Comparison of ENCODE assay signal across 16 cellular contexts in the genomic region with DNA sequence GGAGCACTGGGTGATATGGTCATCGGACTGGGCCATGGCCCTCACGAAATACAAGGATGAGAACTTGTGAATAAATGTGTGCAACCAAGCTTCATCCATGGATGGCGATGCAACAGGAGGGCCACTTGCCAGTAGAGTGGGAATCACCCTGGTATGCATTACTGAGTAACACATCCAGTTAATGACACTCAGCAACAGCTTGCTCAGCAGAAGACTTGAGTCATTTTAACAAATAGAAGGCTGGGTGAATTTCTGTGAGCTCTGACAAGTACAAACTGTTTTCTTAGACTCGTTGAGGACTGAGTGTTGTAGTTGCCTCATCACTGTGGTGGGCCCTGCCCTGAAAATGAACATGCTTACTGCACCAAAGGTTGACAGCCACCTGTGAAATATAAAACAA.
DNase-seq lines count a peak whose midpoint lies in the region; ATAC-seq and TF ChIP-seq lines count a peak whose summit lies in the region.
"Had no signal": no experiment of that assay in that cellular context is flagged by ENCODE, and none has a peak within 500 bp of the region (broad histone marks: within the 10 kb centered on the region; RNA-seq: fewer than 3 reads in every experiment).

No MANE protein-coding gene starts in this region.

- no peaks in the 10 kb centered on the region for H3K27me3 ChIP-seq in left lung
- H3K27me3 ChIP-seq: SJCRH30 had no signal

- no peaks in the 10 kb centered on the region for H3K9me3 ChIP-seq in left lung
- H3K9me3 ChIP-seq: SJCRH30 had no signal

- H3K36me3 ChIP-seq in left lung: no peaks in the 10 kb centered on the region
- H3K36me3 ChIP-seq: SJCRH30 had no signal

- H3K36me3 Mint-ChIP-seq in chondrocyte (ENCODE audit: low read depth): no peaks in the 10 kb centered on the region
- no peaks in the 10 kb centered on the region for H3K36me3 Mint-ChIP-seq in nephron progenitor cell (ENCODE audit: low read depth)
- H3K36me3 Mint-ChIP-seq: activated naive CD8-positive, alpha-beta T cell treated with anti-CD3 and anti-CD28 coated beads for 36 hours had no signal

- H3K27ac Mint-ChIP-seq in chondrocyte (ENCODE audit: unreplicated experiment) (peak overlapping the region; percentile 42), nephron progenitor cell (no peak overlapping the region)
- H3K27ac Mint-ChIP-seq: activated naive CD8-positive, alpha-beta T cell treated with anti-CD3 and anti-CD28 coated beads for 36 hours; CD4-positive, alpha-beta T cell had no signal

- H3K27ac ChIP-seq in left lung: no peak overlapping the region
- H3K27ac ChIP-seq: coronary artery, SJCRH30 had no signal

- intact Hi-C loops in left lung (cut with DNase I): no loop called here

- no peak for TF ChIP-seq CTCF in AG10803 (conservative IDR thresholded peaks at IDR 0.05; ENCODE audit: low read length)
- no peak for TF ChIP-seq CTCF in chondrocyte (IDR thresholded peaks at IDR 0.05)
- no peak for TF ChIP-seq CTCF in left lung (IDR thresholded peaks at IDR 0.05)
- TF ChIP-seq CTCF in nephron progenitor cell (IDR thresholded peaks at IDR 0.05): no peak

- DNase-seq in AG10803 (ENCODE audit: low read depth) (peak; percentile 69), HT1080 (ENCODE audit: low read depth) (peak; percentile 13), chondrocyte (ENCODE audit: low spot score) (no peak), left lung (no peak), hippocampal formation (lab: John Stamatoyannopoulos, UW) (no peak), nephron progenitor cell (no peak)
- DNase-seq: activated naive CD8-positive, alpha-beta T cell treated with anti-CD3 and anti-CD28 coated beads for 36 hours; CD4-positive, alpha-beta T cell; foreskin melanocyte; NCI-H1436 treated with DMSO at 0.1 percent for 48 hours; NCI-H69; SJCRH30; stimulated activated CD4-positive, alpha-beta T cell treated with anti-CD3 and anti-CD28 coated beads, Interleukin-2, amount 100 ng/mL, for 48 hours had no signal

- H3K9me3 Mint-ChIP-seq in chondrocyte (ENCODE audit: low read depth): no peaks in the 10 kb centered on the region
- H3K9me3 Mint-ChIP-seq in nephron progenitor cell: peaks cover 5% of the 10 kb centered on the region
- H3K9me3 Mint-ChIP-seq: activated naive CD8-positive, alpha-beta T cell treated with anti-CD3 and anti-CD28 coated beads for 36 hours had no signal

- peak; percentile 37 for ATAC-seq in left lung
- no peak for ATAC-seq in HG02981 (IDR thresholded peaks at IDR 0.05; ENCODE audit: unreplicated experiment)
- ATAC-seq in HG02571 (IDR thresholded peaks at IDR 0.05; ENCODE audit: unreplicated experiment): no peak

- H3K27me3 Mint-ChIP-seq in chondrocyte (ENCODE audit: low read depth) (peaks cover 7% of the 10 kb centered on the region), nephron progenitor cell (ENCODE audit: low read depth, poor library complexity) (peaks cover 4% of the 10 kb centered on the region)
- H3K27me3 Mint-ChIP-seq: activated naive CD8-positive, alpha-beta T cell treated with anti-CD3 and anti-CD28 coated beads for 36 hours; CD4-positive, alpha-beta T cell had no signal

- H3K4me3 ChIP-seq in AG10803 (ENCODE audit: low read length) (no peak overlapping the region), left lung (no peak overlapping the region)
- H3K4me3 ChIP-seq: coronary artery, SJCRH30 had no signal

- no peak overlapping the region for H3K4me3 Mint-ChIP-seq in chondrocyte (ENCODE audit: unreplicated experiment)
- no peak overlapping the region for H3K4me3 Mint-ChIP-seq in nephron progenitor cell
- H3K4me3 Mint-ChIP-seq: activated naive CD8-positive, alpha-beta T cell treated with anti-CD3 and anti-CD28 coated beads for 36 hours; CD4-positive, alpha-beta T cell had no signal

- H3K4me1 Mint-ChIP-seq in chondrocyte (ENCODE audit: low read depth) (peaks cover 8% of the 10 kb centered on the region), nephron progenitor cell (peaks cover 12% of the 10 kb centered on the region)
- H3K4me1 Mint-ChIP-seq: activated naive CD8-positive, alpha-beta T cell treated with anti-CD3 and anti-CD28 coated beads for 36 hours had no signal

- H3K4me1 ChIP-seq in left lung: no peaks in the 10 kb centered on the region
- H3K4me1 ChIP-seq: SJCRH30 had no signal

Comparison
In these comparisons a context has a peak if more than half of its experiments do, and no peak if none do; other contexts are left out.
1. DNase-seq: peak in AG10803 (single experiment) and HT1080 (single experiment); none in chondrocyte (single experiment), left lung (0 of 2), hippocampal formation (0 of 2) and nephron progenitor cell (single experiment).